In the genomic region with DNA sequence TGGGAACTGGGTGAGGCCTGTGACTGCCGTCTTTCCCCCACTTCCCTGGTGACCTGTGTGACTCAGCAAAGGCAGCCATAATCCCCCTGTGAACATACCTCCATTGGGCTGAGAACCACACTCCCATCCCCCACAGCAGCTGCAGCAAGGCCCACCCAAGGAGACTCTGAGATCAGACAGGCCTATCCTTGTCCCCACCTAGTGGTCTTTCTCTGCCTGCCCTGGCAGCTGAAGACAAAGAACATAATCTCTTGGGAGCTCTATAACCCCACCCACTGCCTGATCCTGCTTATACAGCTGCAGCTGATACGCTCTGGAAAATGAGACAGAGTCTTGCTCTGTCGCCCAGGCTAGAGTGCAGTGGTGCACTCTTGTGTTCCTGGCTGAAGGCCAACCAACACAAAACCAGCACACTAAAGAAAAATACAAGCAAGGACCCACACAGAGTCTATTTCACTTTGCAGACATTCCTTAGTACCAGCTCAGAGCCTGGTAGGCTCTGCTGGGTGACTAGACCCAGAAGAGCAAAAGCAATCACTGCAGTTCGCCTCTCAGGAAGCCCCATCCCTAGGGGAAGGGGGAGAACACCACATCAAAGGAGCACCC, we compare ENCODE assay signal across 9 cellular contexts.
DNase-seq lines count a peak whose midpoint lies in the region; ATAC-seq, FAIRE-seq and TF ChIP-seq lines count a peak whose summit lies in the region.
"Had no signal": no experiment of that assay in that cellular context is flagged by ENCODE, and none has a peak within 500 bp of the region (broad histone marks: within the 10 kb centered on the region; RNA-seq: fewer than 3 reads in every experiment).

No MANE protein-coding gene starts in this region.

- ATAC-seq in SK-N-SH treated with all-trans-retinoic acid at 6 μM for 48 hours (peak; percentile 58), GM21786 (IDR thresholded peaks at IDR 0.05; ENCODE audit: unreplicated experiment) (no peak)

- no peaks in the 10 kb centered on the region for H3K4me1 Mint-ChIP-seq in activated CD4-positive, alpha-beta memory T cell treated with anti-CD3 and anti-CD28 coated beads, Interleukin-2, amount 10 ng/mL, durations not matched to agents 7 days and 5 days

- no peak overlapping the region for H3K27ac Mint-ChIP-seq in activated CD4-positive, alpha-beta memory T cell treated with anti-CD3 and anti-CD28 coated beads, Interleukin-2, amount 10 ng/mL, durations not matched to agents 7 days and 5 days

- no peaks in the 10 kb centered on the region for H3K36me3 Mint-ChIP-seq in activated CD4-positive, alpha-beta memory T cell treated with anti-CD3 and anti-CD28 coated beads, Interleukin-2, amount 10 ng/mL, durations not matched to agents 7 days and 5 days (ENCODE audit: low read depth)

- no peak overlapping the region for H3K4me3 Mint-ChIP-seq in activated CD4-positive, alpha-beta memory T cell treated with anti-CD3 and anti-CD28 coated beads, Interleukin-2, amount 10 ng/mL, durations not matched to agents 7 days and 5 days

- DNase-seq in DMS53 treated with DMSO at 0.1 percent for 48 hours (lab: John Stamatoyannopoulos, UW; ENCODE audit: unreplicated experiment) (peak; percentile 24), HTR-8/SVneo (ENCODE audit: insufficient read length, low spot score) (peak; percentile 7), islet precursor cell (peak; percentile 95)
- no peak for DNase-seq in activated CD4-positive, alpha-beta T cell treated with anti-CD3 and anti-CD28 coated beads, Interleukin-2, amount 50 U/mL, for 1 hour
- no peak for DNase-seq in activated CD4-positive, alpha-beta memory T cell treated with anti-CD3 and anti-CD28 coated beads, Interleukin-2, amount 10 ng/mL, durations not matched to agents 7 days and 5 days
- DNase-seq in activated CD4-positive, alpha-beta T cell treated with anti-CD3 and anti-CD28 coated beads, Interleukin-2, amount 50 U/mL, for 48 hours = no peak
- DNase-seq: uterus had no signal

- CTCF ChIA-PET in activated CD4-positive, alpha-beta memory T cell treated with anti-CD3 and anti-CD28 coated beads, Interleukin-2, amount 10 ng/mL, durations not matched to agents 7 days and 5 days (lab: Charles Lee) = no interaction called here

- no peaks in the 10 kb centered on the region for H3K27me3 Mint-ChIP-seq in activated CD4-positive, alpha-beta memory T cell treated with anti-CD3 and anti-CD28 coated beads, Interleukin-2, amount 10 ng/mL, durations not matched to agents 7 days and 5 days

- POLR2A ChIA-PET in activated CD4-positive, alpha-beta memory T cell treated with anti-CD3 and anti-CD28 coated beads, Interleukin-2, amount 10 ng/mL, durations not matched to agents 7 days and 5 days (lab: Charles Lee) = no interaction called here

- FAIRE-seq in HTR-8/SVneo (lab: Jason Lieb, UNC) = no peak

- H3K9me3 Mint-ChIP-seq in activated CD4-positive, alpha-beta memory T cell treated with anti-CD3 and anti-CD28 coated beads, Interleukin-2, amount 10 ng/mL, durations not matched to agents 7 days and 5 days = no peaks in the 10 kb centered on the region

TF ChIP-seq in SK-N-SH treated with all-trans-retinoic acid at 6 μM for 48 hours, 23 proteins besides CTCF, POLR2A, EP300 and RAD21:
- TF ChIP-seq, protein P1, sequence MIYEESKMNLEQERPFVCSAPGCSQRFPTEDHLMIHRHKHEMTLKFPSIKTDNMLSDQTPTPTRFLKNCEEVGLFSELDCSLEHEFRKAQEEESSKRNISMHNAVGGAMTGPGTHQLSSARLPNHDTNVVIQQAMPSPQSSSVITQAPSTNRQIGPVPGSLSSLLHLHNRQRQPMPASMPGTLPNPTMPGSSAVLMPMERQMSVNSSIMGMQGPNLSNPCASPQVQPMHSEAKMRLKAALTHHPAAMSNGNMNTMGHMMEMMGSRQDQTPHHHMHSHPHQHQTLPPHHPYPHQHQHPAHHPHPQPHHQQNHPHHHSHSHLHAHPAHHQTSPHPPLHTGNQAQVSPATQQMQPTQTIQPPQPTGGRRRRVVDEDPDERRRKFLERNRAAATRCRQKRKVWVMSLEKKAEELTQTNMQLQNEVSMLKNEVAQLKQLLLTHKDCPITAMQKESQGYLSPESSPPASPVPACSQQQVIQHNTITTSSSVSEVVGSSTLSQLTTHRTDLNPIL (CRISPR knock-in tag; IDR thresholded peaks at IDR 0.05; ENCODE audit: low read depth) = no peak
- no peak for TF ChIP-seq SNAI2 (CRISPR knock-in tag; IDR thresholded peaks at IDR 0.05)
- no peak for TF ChIP-seq OSR1 (CRISPR knock-in tag; IDR thresholded peaks at IDR 0.05)
TF ChIP-seq in SK-N-SH treated with all-trans-retinoic acid at 6 μM for 48 hours: peak in this region for 0.

Comparison
In these comparisons a context has a peak if more than half of its experiments do, and no peak if none do; other contexts are left out.
1. DNase-seq: peak in DMS53 treated with DMSO at 0.1 percent for 48 hours (single experiment), HTR-8/SVneo (single experiment) and islet precursor cell (single experiment); none in activated CD4-positive, alpha-beta T cell treated with anti-CD3 and anti-CD28 coated beads, Interleukin-2, amount 50 U/mL, for 1 hour (single experiment), activated CD4-positive, alpha-beta memory T cell treated with anti-CD3 and anti-CD28 coated beads, Interleukin-2, amount 10 ng/mL, durations not matched to agents 7 days and 5 days (single experiment) and activated CD4-positive, alpha-beta T cell treated with anti-CD3 and anti-CD28 coated beads, Interleukin-2, amount 50 U/mL, for 48 hours (0 of 2).